ENCODE assay signal across 1 cellular context in the genomic region with DNA sequence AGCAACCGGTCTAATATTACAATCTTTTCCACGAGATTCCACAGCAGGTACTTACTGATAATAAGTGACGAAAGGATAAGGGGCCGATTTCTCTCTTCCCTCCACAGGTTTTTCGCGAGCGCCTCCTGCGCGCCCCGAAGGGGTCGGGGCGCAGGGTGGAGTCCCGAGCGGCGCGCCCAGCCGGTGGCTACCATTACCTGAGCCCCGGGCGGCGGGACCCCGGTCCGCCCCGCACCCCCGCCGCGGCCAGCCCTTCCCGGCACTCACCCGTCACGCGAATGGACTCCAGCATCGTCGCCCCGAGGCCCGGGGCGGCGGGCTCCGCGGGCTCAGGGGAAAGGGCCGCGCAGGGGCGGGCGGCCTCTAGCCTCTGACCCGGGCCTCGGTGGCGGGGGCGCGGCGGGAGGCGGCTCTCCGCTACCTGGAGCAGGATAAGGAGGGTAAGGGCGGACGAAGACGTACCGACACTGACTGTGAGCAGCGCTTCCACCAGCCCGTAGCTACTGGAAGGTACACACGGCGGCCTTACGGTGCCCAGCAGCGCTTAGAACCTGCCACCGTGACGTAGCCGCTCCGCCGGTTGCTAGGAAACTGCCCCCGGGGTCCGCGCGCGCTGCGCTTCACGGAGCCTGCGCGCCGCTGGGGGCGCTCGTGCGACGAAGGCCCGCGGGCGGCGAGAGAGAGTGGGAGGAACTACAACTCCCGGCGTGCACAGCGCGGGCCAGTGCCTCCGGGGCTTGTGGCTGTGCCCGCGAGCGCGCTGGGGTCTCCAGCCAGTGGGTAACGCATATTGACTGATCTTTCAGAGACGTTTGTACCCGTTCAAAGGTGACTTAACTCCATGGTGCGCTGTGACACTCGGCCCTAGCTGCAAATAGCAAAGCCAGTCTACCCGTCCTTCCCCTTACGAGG.
TF ChIP-seq lines count a peak whose summit lies in the region.

No MANE protein-coding gene starts in this region.

TF ChIP-seq in GM23338, 12 proteins besides CTCF, POLR2A, EP300 and RAD21:
- TF ChIP-seq, protein P1, sequence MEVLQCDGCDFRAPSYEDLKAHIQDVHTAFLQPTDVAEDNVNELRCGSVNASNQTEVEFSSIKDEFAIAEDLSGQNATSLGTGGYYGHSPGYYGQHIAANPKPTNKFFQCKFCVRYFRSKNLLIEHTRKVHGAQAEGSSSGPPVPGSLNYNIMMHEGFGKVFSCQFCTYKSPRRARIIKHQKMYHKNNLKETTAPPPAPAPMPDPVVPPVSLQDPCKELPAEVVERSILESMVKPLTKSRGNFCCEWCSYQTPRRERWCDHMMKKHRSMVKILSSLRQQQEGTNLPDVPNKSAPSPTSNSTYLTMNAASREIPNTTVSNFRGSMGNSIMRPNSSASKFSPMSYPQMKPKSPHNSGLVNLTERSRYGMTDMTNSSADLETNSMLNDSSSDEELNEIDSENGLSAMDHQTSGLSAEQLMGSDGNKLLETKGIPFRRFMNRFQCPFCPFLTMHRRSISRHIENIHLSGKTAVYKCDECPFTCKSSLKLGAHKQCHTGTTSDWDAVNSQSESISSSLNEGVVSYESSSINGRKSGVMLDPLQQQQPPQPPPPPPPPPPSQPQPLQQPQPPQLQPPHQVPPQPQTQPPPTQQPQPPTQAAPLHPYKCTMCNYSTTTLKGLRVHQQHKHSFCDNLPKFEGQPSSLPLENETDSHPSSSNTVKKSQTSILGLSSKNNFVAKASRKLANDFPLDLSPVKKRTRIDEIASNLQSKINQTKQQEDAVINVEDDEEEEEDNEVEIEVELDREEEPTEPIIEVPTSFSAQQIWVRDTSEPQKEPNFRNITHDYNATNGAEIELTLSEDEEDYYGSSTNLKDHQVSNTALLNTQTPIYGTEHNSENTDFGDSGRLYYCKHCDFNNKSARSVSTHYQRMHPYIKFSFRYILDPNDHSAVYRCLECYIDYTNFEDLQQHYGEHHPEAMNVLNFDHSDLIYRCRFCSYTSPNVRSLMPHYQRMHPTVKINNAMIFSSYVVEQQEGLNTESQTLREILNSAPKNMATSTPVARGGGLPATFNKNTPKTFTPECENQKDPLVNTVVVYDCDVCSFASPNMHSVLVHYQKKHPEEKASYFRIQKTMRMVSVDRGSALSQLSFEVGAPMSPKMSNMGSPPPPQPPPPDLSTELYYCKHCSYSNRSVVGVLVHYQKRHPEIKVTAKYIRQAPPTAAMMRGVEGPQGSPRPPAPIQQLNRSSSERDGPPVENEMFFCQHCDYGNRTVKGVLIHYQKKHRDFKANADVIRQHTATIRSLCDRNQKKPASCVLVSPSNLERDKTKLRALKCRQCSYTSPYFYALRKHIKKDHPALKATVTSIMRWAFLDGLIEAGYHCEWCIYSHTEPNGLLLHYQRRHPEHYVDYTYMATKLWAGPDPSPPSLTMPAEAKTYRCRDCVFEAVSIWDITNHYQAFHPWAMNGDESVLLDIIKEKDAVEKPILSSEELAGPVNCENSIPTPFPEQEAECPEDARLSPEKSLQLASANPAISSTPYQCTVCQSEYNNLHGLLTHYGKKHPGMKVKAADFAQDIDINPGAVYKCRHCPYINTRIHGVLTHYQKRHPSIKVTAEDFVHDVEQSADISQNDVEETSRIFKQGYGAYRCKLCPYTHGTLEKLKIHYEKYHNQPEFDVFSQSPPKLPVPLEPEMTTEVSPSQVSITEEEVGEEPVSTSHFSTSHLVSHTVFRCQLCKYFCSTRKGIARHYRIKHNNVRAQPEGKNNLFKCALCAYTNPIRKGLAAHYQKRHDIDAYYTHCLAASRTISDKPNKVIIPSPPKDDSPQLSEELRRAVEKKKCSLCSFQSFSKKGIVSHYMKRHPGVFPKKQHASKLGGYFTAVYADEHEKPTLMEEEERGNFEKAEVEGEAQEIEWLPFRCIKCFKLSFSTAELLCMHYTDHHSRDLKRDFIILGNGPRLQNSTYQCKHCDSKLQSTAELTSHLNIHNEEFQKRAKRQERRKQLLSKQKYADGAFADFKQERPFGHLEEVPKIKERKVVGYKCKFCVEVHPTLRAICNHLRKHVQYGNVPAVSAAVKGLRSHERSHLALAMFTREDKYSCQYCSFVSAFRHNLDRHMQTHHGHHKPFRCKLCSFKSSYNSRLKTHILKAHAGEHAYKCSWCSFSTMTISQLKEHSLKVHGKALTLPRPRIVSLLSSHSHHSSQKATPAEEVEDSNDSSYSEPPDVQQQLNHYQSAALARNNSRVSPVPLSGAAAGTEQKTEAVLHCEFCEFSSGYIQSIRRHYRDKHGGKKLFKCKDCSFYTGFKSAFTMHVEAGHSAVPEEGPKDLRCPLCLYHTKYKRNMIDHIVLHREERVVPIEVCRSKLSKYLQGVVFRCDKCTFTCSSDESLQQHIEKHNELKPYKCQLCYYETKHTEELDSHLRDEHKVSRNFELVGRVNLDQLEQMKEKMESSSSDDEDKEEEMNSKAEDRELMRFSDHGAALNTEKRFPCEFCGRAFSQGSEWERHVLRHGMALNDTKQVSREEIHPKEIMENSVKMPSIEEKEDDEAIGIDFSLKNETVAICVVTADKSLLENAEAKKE (CRISPR knock-in tag; IDR thresholded peaks at IDR 0.05), result no peak
- TF ChIP-seq EZH2phosphoT487 (IDR thresholded peaks at IDR 0.05; ENCODE audit: unreplicated experiment), result no peak
- no peak for TF ChIP-seq ZNF114 (CRISPR knock-in tag; IDR thresholded peaks at IDR 0.05)
- no peak for TF ChIP-seq NANOG (IDR thresholded peaks at IDR 0.05; ENCODE audit: borderline replicate concordance)
- TF ChIP-seq ZNF331 (CRISPR knock-in tag; IDR thresholded peaks at IDR 0.05; ENCODE audit: low read depth), result no peak
- TF ChIP-seq JUNB (IDR thresholded peaks at IDR 0.05; ENCODE audit: unreplicated experiment), result no peak
- TF ChIP-seq POLR2AphosphoS5 (IDR thresholded peaks at IDR 0.05; ENCODE audit: low read depth), result no peak
- TF ChIP-seq, protein P2, sequence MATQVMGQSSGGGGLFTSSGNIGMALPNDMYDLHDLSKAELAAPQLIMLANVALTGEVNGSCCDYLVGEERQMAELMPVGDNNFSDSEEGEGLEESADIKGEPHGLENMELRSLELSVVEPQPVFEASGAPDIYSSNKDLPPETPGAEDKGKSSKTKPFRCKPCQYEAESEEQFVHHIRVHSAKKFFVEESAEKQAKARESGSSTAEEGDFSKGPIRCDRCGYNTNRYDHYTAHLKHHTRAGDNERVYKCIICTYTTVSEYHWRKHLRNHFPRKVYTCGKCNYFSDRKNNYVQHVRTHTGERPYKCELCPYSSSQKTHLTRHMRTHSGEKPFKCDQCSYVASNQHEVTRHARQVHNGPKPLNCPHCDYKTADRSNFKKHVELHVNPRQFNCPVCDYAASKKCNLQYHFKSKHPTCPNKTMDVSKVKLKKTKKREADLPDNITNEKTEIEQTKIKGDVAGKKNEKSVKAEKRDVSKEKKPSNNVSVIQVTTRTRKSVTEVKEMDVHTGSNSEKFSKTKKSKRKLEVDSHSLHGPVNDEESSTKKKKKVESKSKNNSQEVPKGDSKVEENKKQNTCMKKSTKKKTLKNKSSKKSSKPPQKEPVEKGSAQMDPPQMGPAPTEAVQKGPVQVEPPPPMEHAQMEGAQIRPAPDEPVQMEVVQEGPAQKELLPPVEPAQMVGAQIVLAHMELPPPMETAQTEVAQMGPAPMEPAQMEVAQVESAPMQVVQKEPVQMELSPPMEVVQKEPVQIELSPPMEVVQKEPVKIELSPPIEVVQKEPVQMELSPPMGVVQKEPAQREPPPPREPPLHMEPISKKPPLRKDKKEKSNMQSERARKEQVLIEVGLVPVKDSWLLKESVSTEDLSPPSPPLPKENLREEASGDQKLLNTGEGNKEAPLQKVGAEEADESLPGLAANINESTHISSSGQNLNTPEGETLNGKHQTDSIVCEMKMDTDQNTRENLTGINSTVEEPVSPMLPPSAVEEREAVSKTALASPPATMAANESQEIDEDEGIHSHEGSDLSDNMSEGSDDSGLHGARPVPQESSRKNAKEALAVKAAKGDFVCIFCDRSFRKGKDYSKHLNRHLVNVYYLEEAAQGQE (IDR thresholded peaks at IDR 0.05; ENCODE audit: unreplicated experiment), result no peak
- TF ChIP-seq, protein P3, sequence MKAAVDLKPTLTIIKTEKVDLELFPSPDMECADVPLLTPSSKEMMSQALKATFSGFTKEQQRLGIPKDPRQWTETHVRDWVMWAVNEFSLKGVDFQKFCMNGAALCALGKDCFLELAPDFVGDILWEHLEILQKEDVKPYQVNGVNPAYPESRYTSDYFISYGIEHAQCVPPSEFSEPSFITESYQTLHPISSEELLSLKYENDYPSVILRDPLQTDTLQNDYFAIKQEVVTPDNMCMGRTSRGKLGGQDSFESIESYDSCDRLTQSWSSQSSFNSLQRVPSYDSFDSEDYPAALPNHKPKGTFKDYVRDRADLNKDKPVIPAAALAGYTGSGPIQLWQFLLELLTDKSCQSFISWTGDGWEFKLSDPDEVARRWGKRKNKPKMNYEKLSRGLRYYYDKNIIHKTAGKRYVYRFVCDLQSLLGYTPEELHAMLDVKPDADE (IDR thresholded peaks at IDR 0.05), result peak; percentile 76
- TF ChIP-seq EZH2 (IDR thresholded peaks at IDR 0.05; ENCODE audit: low read depth, unreplicated experiment), result peak; percentile 14
- peak; percentile 89 for TF ChIP-seq CREB1 (CRISPR knock-in tag; IDR thresholded peaks at IDR 0.05; ENCODE audit: low read depth)
- TF ChIP-seq STAT1 (IDR thresholded peaks at IDR 0.05; ENCODE audit: unreplicated experiment), result no peak
TF ChIP-seq in GM23338: peak in this region for 3.
